In the genomic region with DNA sequence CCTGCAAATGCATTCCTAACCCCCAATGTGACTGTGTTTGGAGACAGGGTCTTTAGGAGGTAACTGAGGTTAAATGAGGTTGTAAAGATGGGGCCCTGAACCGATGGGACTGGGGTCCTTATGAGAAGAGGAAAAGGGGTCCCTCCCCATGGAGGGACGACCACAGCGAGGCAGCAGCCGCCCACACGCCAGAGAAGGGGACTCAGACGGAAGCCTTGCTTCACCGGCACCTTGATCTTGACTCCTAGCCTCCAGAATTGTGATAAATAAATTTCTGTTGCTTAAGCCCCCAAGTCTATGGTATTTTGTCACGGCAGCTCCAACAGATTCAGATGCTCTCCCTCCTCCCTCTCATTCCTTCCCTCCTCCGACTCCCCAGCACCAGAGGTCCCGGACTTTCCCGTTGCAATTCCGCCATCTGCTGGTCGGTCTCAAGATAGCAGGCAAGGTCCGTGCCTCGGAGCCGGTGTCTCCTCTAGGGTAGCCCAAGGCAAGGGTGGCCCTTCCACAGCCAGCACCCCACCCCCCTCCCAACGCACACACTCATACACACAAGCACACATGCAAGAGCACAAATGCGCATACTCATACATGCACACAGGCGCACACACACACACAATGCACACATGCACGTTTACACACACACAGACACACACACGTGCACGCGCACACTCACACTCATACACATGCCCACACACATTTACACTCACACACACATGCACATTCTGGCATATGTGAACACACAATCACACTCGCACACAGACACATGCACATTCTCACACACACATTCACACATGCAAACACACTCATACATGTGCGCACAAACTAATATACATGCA, we compare ENCODE assay signal across 8 cellular contexts. TPM values are rescaled to one million over a fixed set of nuclear protein-coding genes. Genes with fewer than 3 reads are reported as not detected.
DNase-seq lines count a peak whose midpoint lies in the region; ATAC-seq and TF ChIP-seq lines count a peak whose summit lies in the region.

No MANE protein-coding gene starts in this region.

- no peaks in the 10 kb centered on the region for H3K27me3 ChIP-seq in Karpas-422 (ENCODE audit: low read length)
- H3K27me3 ChIP-seq in liver (ENCODE audit: control insufficient read depth in 4 of 4, insufficient read depth in 4 of 4, low read length in 3 of 4), result peaks cover 0 to 6% (median under 1%) of the 10 kb centered on the region in 4 donors

- peak; percentile 74 for DNase-seq in activated effector memory CD4-positive, alpha-beta T cell treated with anti-CD3 and anti-CD28 coated beads, Interleukin-2, amount 50 U/mL, for 16 hours
- no peak for DNase-seq in activated effector memory CD4-positive, alpha-beta T cell treated with Interleukin-2 at 50 U/mL for 16 hours
- DNase-seq in Karpas-422 (peak; percentile 85), UCSD-AML1 (lab: John Stamatoyannopoulos, UW; ENCODE audit: unreplicated experiment) (peak; percentile 52), choroid plexus epithelial cell (ENCODE audit: low read depth) (peak; percentile 58)
- DNase-seq in stimulated activated CD4-positive, alpha-beta T cell treated with anti-CD3 and anti-CD28 coated beads, TNF-alpha, amount 100 ng/mL, for 24 hours (ENCODE audit: low read depth in 3 of 3), result peak; percentile 5 to 51 (median 36)

- H4K20me1 ChIP-seq in Karpas-422 (ENCODE audit: insufficient read depth, low read depth, low read length), result 0 out of 2 replicates have a peak, but pooled peaks cover 3% of the 10 kb centered on the region

- H3K27ac ChIP-seq in Karpas-422 (ENCODE audit: low read length) (no peak overlapping the region), liver (ENCODE audit: low read depth in 1 of 2, low read length in 2 of 2) (no peak overlapping the region)

- H3K9ac ChIP-seq in Karpas-422 (ENCODE audit: low read length), result no peak overlapping the region
- H3K9ac ChIP-seq in liver (ENCODE audit: low read depth in 1 of 2, low read length in 2 of 2), result no peak overlapping the region

- no peak overlapping the region for H2AFZ ChIP-seq in Karpas-422 (ENCODE audit: low read length)

- no peaks in the 10 kb centered on the region for H3K79me2 ChIP-seq in Karpas-422 (ENCODE audit: low read length)

- no peak for ATAC-seq in GM18858 (IDR thresholded peaks at IDR 0.05; ENCODE audit: unreplicated experiment)

- no peak overlapping the region for H3K4me2 ChIP-seq in Karpas-422 (ENCODE audit: low read depth, low read length, poor library complexity, severe bottlenecking)

- no peaks in the 10 kb centered on the region for H3K36me3 ChIP-seq in Karpas-422 (ENCODE audit: insufficient read depth, low read length)
- H3K36me3 ChIP-seq in liver (ENCODE audit: control insufficient read depth in 4 of 4, insufficient read depth in 3 of 4, low read depth in 1 of 4, low read length in 3 of 4), result no peaks in the 10 kb centered on the region

- 36% methylated on average over 25 of the region's 25 CpGs for WGBS in liver

- peak; percentile 91 for TF ChIP-seq CTCF in choroid plexus epithelial cell (conservative IDR thresholded peaks at IDR 0.05; ENCODE audit: low read depth, low read length)
- peak; percentile 84 for TF ChIP-seq CTCF in liver (IDR thresholded peaks at IDR 0.05; ENCODE audit: low read depth, low read length, missing input control)

- peak; percentile 86 to 94 for TF ChIP-seq RAD21 in liver (IDR thresholded peaks at IDR 0.05)

- no peaks in the 10 kb centered on the region for H3K4me1 ChIP-seq in Karpas-422 (ENCODE audit: low read length)
- H3K4me1 ChIP-seq in liver (ENCODE audit: control insufficient read depth in 4 of 4, insufficient read depth in 4 of 4, low read length in 3 of 4), result no peaks in the 10 kb centered on the region

- H3K4me3 ChIP-seq in Karpas-422 (ENCODE audit: low read length) (no peak overlapping the region), choroid plexus epithelial cell (ENCODE audit: low read depth, low read length) (no peak overlapping the region), liver (ENCODE audit: low read depth in 1 of 3, low read length in 3 of 3) (no peak overlapping the region)

- H3K9me3 ChIP-seq in Karpas-422 (ENCODE audit: low read length), result no peaks in the 10 kb centered on the region
- no peaks in the 10 kb centered on the region for H3K9me3 ChIP-seq in liver (ENCODE audit: control insufficient read depth in 4 of 4, low read length in 3 of 4)

- H3K9me2 ChIP-seq in Karpas-422 (replicated peaks; ENCODE audit: insufficient read depth, low read length), result no peaks in the 10 kb centered on the region

TF ChIP-seq in liver, 16 proteins besides CTCF, POLR2A, EP300 and RAD21:
- TF ChIP-seq, protein P1, sequence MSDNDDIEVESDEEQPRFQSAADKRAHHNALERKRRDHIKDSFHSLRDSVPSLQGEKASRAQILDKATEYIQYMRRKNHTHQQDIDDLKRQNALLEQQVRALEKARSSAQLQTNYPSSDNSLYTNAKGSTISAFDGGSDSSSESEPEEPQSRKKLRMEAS (IDR thresholded peaks at IDR 0.05), result no peak
- no peak for TF ChIP-seq TAF1 (conservative IDR thresholded peaks at IDR 0.05)
- TF ChIP-seq FOXA2 (IDR thresholded peaks at IDR 0.05), result no peak
- TF ChIP-seq EGR1 (IDR thresholded peaks at IDR 0.05; ENCODE audit: low read depth in 2 of 2), result no peak
- no peak for TF ChIP-seq SP1 (IDR thresholded peaks at IDR 0.05)
- TF ChIP-seq, protein P2, sequence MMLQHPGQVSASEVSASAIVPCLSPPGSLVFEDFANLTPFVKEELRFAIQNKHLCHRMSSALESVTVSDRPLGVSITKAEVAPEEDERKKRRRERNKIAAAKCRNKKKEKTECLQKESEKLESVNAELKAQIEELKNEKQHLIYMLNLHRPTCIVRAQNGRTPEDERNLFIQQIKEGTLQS (IDR thresholded peaks at IDR 0.05), result no peak

RNA-seq across cellular contexts. Expression of a gene that starts 23.1 kb away (rescaled TPM):
- total RNA-seq in Karpas-422 (2014; rRNA removed; shearing (Covaris generic); ENCODE audit: low replicate concordance), result not detected in 2 replicates
- not detected for total RNA-seq in liver
- not detected for polyA plus RNA-seq in liver
